In genomic region chr9:124693403-124693802, GRCh38 we compare ENCODE assay signal across 1 cellular context.
TF ChIP-seq lines count a peak whose summit lies in the region.

No MANE protein-coding gene starts in this region.

TF ChIP-seq in H1, 55 proteins besides CTCF, POLR2A, EP300 and RAD21:
- TF ChIP-seq POU5F1 (IDR thresholded peaks at IDR 0.05; ENCODE audit: low read depth, low read length) = no peak
- TF ChIP-seq E2F6 (IDR thresholded peaks at IDR 0.05) = no peak
- no peak for TF ChIP-seq SUZ12 (IDR thresholded peaks at IDR 0.05; ENCODE audit: low read length)
- no peak for TF ChIP-seq USF2 (IDR thresholded peaks at IDR 0.05; ENCODE audit: low read length)
- no peak for TF ChIP-seq NANOG (IDR thresholded peaks at IDR 0.05; ENCODE audit: insufficient read depth, low read depth, low read length, poor library complexity, severe bottlenecking)
- no peak for TF ChIP-seq BRCA1 (IDR thresholded peaks at IDR 0.05; ENCODE audit: low read depth, low read length)
- no peak for TF ChIP-seq MAFK (IDR thresholded peaks at IDR 0.05; ENCODE audit: low read depth, low read length)
- TF ChIP-seq BACH1 (IDR thresholded peaks at IDR 0.05; ENCODE audit: low read length) = no peak
- no peak for TF ChIP-seq SIN3A (conservative IDR thresholded peaks at IDR 0.05 in 1 of 2, IDR thresholded peaks at IDR 0.05 in 1 of 2; ENCODE audit: low read depth in 1 of 2, low read length in 2 of 2)
- no peak for TF ChIP-seq KDM5A (IDR thresholded peaks at IDR 0.05; ENCODE audit: low read length)
- TF ChIP-seq EZH2 (IDR thresholded peaks at IDR 0.05; ENCODE audit: low read depth, low read length, severe bottlenecking) = no peak
- TF ChIP-seq SIX5 (IDR thresholded peaks at IDR 0.05; ENCODE audit: low read depth, low read length) = no peak
- no peak for TF ChIP-seq SP4 (IDR thresholded peaks at IDR 0.05; ENCODE audit: low read length)
- TF ChIP-seq RFX5 (IDR thresholded peaks at IDR 0.05; ENCODE audit: borderline replicate concordance, low read depth, low read length) = no peak
- TF ChIP-seq GABPA (IDR thresholded peaks at IDR 0.05; ENCODE audit: borderline replicate concordance, insufficient read depth, low read length) = no peak
- no peak for TF ChIP-seq CBX5 (IDR thresholded peaks at IDR 0.05; ENCODE audit: low read depth, low read length)
- no peak for TF ChIP-seq KDM4A (IDR thresholded peaks at IDR 0.05; ENCODE audit: low read depth, low read length, severe bottlenecking)
- TF ChIP-seq CREB1 (IDR thresholded peaks at IDR 0.05) = no peak
